Comparison of ENCODE assay signal across 8 cellular contexts in the genomic region with DNA sequence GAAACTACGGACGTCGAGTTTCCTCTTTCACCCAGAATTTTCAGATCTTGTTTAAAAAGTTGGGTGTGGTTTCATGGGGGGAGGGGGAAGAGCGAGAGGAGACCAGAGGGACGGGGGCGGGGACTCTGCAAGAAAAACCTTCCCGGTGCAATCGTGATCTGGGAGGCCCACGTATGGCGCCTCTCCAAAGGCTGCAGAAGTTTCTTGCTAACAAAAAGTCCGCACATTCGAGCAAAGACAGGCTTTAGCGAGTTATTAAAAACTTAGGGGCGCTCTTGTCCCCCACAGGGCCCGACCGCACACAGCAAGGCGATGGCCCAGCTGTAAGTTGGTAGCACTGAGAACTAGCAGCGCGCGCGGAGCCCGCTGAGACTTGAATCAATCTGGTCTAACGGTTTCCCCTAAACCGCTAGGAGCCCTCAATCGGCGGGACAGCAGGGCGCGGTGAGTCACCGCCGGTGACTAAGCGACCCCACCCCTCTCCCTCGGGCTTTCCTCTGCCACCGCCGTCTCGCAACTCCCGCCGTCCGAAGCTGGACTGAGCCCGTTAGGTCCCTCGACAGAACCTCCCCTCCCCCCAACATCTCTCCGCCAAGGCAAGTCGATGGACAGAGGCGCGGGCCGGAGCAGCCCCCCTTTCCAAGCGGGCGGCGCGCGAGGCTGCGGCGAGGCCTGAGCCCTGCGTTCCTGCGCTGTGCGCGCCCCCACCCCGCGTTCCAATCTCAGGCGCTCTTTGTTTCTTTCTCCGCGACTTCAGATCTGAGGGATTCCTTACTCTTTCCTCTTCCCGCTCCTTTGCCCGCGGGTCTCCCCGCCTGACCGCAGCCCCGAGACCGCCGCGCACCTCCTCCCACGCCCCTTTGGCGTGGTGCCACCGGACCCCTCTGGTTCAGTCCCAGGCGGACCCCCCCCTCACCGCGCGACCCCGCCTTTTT. TPM values are rescaled to one million over a fixed set of nuclear protein-coding genes. Genes with fewer than 3 reads are reported as not detected.
A peak's percentile ranks its signal among the peaks of the same experiment; 100 is the strongest.
DNase-seq lines count a peak whose midpoint lies in the region; ATAC-seq and TF ChIP-seq lines count a peak whose summit lies in the region.

VIM (plus strand) TSS at position 161 of the 935 bp plus-strand sequence. CDS start 1,182 bp downstream, outside the sequence.

- WGBS in mesodermal cell (ENCODE audit: insufficient coverage in 2 of 2), 2 experiments = 0% methylated on average over 58 to 65 of the region's 78 CpGs

- no peak for TF ChIP-seq CTCF in GM12875 (IDR thresholded peaks at IDR 0.05; ENCODE audit: borderline replicate concordance, insufficient read depth, low read depth, low read length)

- DNase-seq in NCI-H69 (lab: John Stamatoyannopoulos, UW) (peak; percentile 8), middle frontal gyrus (ENCODE audit: extremely low spot score, low spot score) (no peak)
- peak; percentile 96 for DNase-seq in activated CD8-positive, alpha-beta memory T cell treated with anti-CD3 and anti-CD28 coated beads, Interleukin-2, amount 10 ng/mL, durations not matched to agents 7 days and 5 days
- peak; percentile 79 to 86 for DNase-seq in stimulated activated CD8-positive, alpha-beta memory T cell treated with anti-CD3 and anti-CD28 coated beads, Interleukin-15, amount 100 ng/mL, for 4 hours (ENCODE audit: low read depth in 2 of 2)

- no peaks in the 10 kb centered on the region for H3K27me3 Mint-ChIP-seq in activated CD8-positive, alpha-beta memory T cell treated with anti-CD3 and anti-CD28 coated beads, Interleukin-2, amount 10 ng/mL, durations not matched to agents 7 days and 5 days

- H3K36me3 Mint-ChIP-seq in activated CD8-positive, alpha-beta memory T cell treated with anti-CD3 and anti-CD28 coated beads, Interleukin-2, amount 10 ng/mL, durations not matched to agents 7 days and 5 days = peaks cover 52% of the 10 kb centered on the region

- H3K9me3 ChIP-seq in endocrine pancreas (ENCODE audit: control insufficient read depth, low read length) (no peaks in the 10 kb centered on the region), mesodermal cell (ENCODE audit: control insufficient read depth, low read length) (no peaks in the 10 kb centered on the region)

- peak within 1 kb of the TSS; percentile 77 for H3K9ac ChIP-seq in endocrine pancreas (ENCODE audit: control insufficient read depth, insufficient read depth, low read length)

- peak within 1 kb of the TSS; percentile 99 for H3K27ac ChIP-seq in mesodermal cell (ENCODE audit: low read depth, low read length, severe bottlenecking)

- peak within 1 kb of the TSS; percentile 46 for H3K4me3 ChIP-seq in GM12875 (ENCODE audit: low read depth, low read length)
- H3K4me3 ChIP-seq in endocrine pancreas (ENCODE audit: control insufficient read depth, insufficient read depth, low read length) = no peak within 1 kb of the TSS
- peak within 1 kb of the TSS; percentile 98 for H3K4me3 ChIP-seq in mesodermal cell (ENCODE audit: extremely low read depth, insufficient read depth, low read length, poor library complexity, severe bottlenecking)

- CTCF ChIA-PET in activated CD8-positive, alpha-beta memory T cell treated with anti-CD3 and anti-CD28 coated beads, Interleukin-2, amount 10 ng/mL, durations not matched to agents 7 days and 5 days (lab: Charles Lee) = interaction anchor here (0.8 to 6.5 kb wide), 9 partner anchors 9 to 208 kb away, joined by 3 to 51 read pairs (median 24); partner anchors contain the start of gene TRDMT1

- no peaks in the 10 kb centered on the region for H3K4me1 ChIP-seq in endocrine pancreas (ENCODE audit: control insufficient read depth, insufficient read depth, low read length)
- peaks cover 16% of the 10 kb centered on the region for H3K4me1 ChIP-seq in mesodermal cell (ENCODE audit: control insufficient read depth, insufficient read depth, low read length, poor library complexity, severe bottlenecking)

- H3K27me3 ChIP-seq in endocrine pancreas (ENCODE audit: control insufficient read depth, insufficient read depth, low read length) = peaks cover 8% of the 10 kb centered on the region

- H3K4me1 Mint-ChIP-seq in activated CD8-positive, alpha-beta memory T cell treated with anti-CD3 and anti-CD28 coated beads, Interleukin-2, amount 10 ng/mL, durations not matched to agents 7 days and 5 days = peaks cover 46% of the 10 kb centered on the region

- peak within 1 kb of the TSS; percentile 93 for H3K4me3 Mint-ChIP-seq in activated CD8-positive, alpha-beta memory T cell treated with anti-CD3 and anti-CD28 coated beads, Interleukin-2, amount 10 ng/mL, durations not matched to agents 7 days and 5 days

- peak within 1 kb of the TSS; percentile 97 for H3K27ac Mint-ChIP-seq in activated CD8-positive, alpha-beta memory T cell treated with anti-CD3 and anti-CD28 coated beads, Interleukin-2, amount 10 ng/mL, durations not matched to agents 7 days and 5 days

- no peaks in the 10 kb centered on the region for H3K36me3 ChIP-seq in endocrine pancreas (ENCODE audit: control insufficient read depth, insufficient read depth, low read length)
- H3K36me3 ChIP-seq in mesodermal cell (ENCODE audit: control insufficient read depth, insufficient read depth, low read length) = peaks cover 41% of the 10 kb centered on the region

- H3K9me3 Mint-ChIP-seq in activated CD8-positive, alpha-beta memory T cell treated with anti-CD3 and anti-CD28 coated beads, Interleukin-2, amount 10 ng/mL, durations not matched to agents 7 days and 5 days (ENCODE audit: low read depth) = no peaks in the 10 kb centered on the region

- ATAC-seq in HG02623 (IDR thresholded peaks at IDR 0.05; ENCODE audit: unreplicated experiment) = peak; percentile 25
- ATAC-seq in activated CD8-positive, alpha-beta memory T cell treated with anti-CD3 and anti-CD28 coated beads, Interleukin-2, amount 10 ng/mL, durations not matched to agents 7 days and 5 days = peak; percentile 44

RNA-seq across cellular contexts. Expression of gene VIM, which starts in this region (rescaled TPM):
- total RNA-seq in activated CD8-positive, alpha-beta memory T cell treated with anti-CD3 and anti-CD28 coated beads, Interleukin-2, amount 10 ng/mL, durations not matched to agents 7 days and 5 days = 1,000 to 10,000 TPM; 1,771 to 2,143 TPM
- polyA plus RNA-seq in mesodermal cell (2013, experiment 1 of 2) = 9,893 TPM
- polyA plus RNA-seq in mesodermal cell (2013, experiment 2 of 2) = 9,295 TPM
